Comparison of ENCODE assay signal across 8 cellular contexts in genomic region chr9:87479801-87480201, GRCh38. TPM values are rescaled to one million over a fixed set of nuclear protein-coding genes. Genes with fewer than 3 reads are reported as not detected.
DNase-seq lines count a peak whose midpoint lies in the region; ATAC-seq, FAIRE-seq and TF ChIP-seq lines count a peak whose summit lies in the region.

No MANE protein-coding gene starts in this region.

- H3K36me3 Mint-ChIP-seq in stimulated activated naive B cell treated with anti-CD40 and anti-IgM and Interleukin-4, amounts not matched to agents 10 μg/mL and 1 μg/mL and 100 μg/mL, for 72 hours: no peaks in the 10 kb centered on the region

- H3K27me3 ChIP-seq in spleen (replicated peaks in 1 of 7): no peaks in the 10 kb centered on the region

- H3K9me3 Mint-ChIP-seq in stimulated activated naive B cell treated with anti-CD40 and anti-IgM and Interleukin-4, amounts not matched to agents 10 μg/mL and 1 μg/mL and 100 μg/mL, for 72 hours: no peaks in the 10 kb centered on the region

- H3K4me3 Mint-ChIP-seq in stimulated activated naive B cell treated with anti-CD40 and anti-IgM and Interleukin-4, amounts not matched to agents 10 μg/mL and 1 μg/mL and 100 μg/mL, for 72 hours: peak overlapping the region in 1 of 2 donors; percentile 30

- no peak for TF ChIP-seq POLR2A in spleen (IDR thresholded peaks at IDR 0.05)

- H3K4me1 Mint-ChIP-seq in stimulated activated naive B cell treated with anti-CD40 and anti-IgM and Interleukin-4, amounts not matched to agents 10 μg/mL and 1 μg/mL and 100 μg/mL, for 72 hours: peaks cover 13 to 22% of the 10 kb centered on the region in 2 donors

- FAIRE-seq in GM19239 (lab: Jason Lieb, UNC): peak; percentile 97

- 31 to 39% (median 36%) methylated on average over 4 of the region's 4 CpGs for WGBS in spleen, 5 donors

- TF ChIP-seq CTCF in spleen (IDR thresholded peaks at IDR 0.05 in 8 of 11, conservative IDR thresholded peaks at IDR 0.05 in 3 of 11): no peak

- peak overlapping the region; percentile 60 for H3K27ac Mint-ChIP-seq in stimulated activated naive B cell treated with anti-CD40 and anti-IgM and Interleukin-4, amounts not matched to agents 10 μg/mL and 1 μg/mL and 100 μg/mL, for 72 hours

- peak; percentile 92 for ATAC-seq in HG03139 (IDR thresholded peaks at IDR 0.05; ENCODE audit: unreplicated experiment)
- peak; percentile 94 to 96 for ATAC-seq in stimulated activated naive B cell treated with anti-CD40 and anti-IgM and Interleukin-4, amounts not matched to agents 10 μg/mL and 1 μg/mL and 100 μg/mL, for 72 hours (replicated peaks)

- peak overlapping the region in 2 of 8 donors; percentile 15 to 21 for H3K27ac ChIP-seq in spleen

- no peaks in the 10 kb centered on the region for H3K27me3 Mint-ChIP-seq in stimulated activated naive B cell treated with anti-CD40 and anti-IgM and Interleukin-4, amounts not matched to agents 10 μg/mL and 1 μg/mL and 100 μg/mL, for 72 hours

- DNase-seq in AML-193 (lab: John Stamatoyannopoulos, UW) (peak; percentile 78 to 83), GM19239 (ENCODE audit: insufficient read length, low spot score) (peak; percentile 55), UCSD-AML1 (lab: John Stamatoyannopoulos, UW; ENCODE audit: unreplicated experiment) (peak; percentile 70), spleen (no peak), NCI-H2107 (lab: John Stamatoyannopoulos, UW) (no peak)
- DNase-seq in stimulated activated naive B cell treated with anti-CD40 and anti-IgM and Interleukin-4, amounts not matched to agents 10 μg/mL and 1 μg/mL and 100 μg/mL, for 72 hours: peak; percentile 44
- no peak for DNase-seq in effector CD4-positive, alpha-beta T cell

- no peak overlapping the region for H3K4me3 ChIP-seq in spleen

- no peaks in the 10 kb centered on the region for H3K36me3 ChIP-seq in spleen

- intact Hi-C loops in spleen (cut with DNase I; ENCODE audit: low total_unique reads): no loop called here

- no peaks in the 10 kb centered on the region for H3K9me3 ChIP-seq in spleen

- peaks cover 0 to 9% (median 0%) of the 10 kb centered on the region in 6 donors for H3K4me1 ChIP-seq in spleen

RNA-seq across cellular contexts. Expression of gene DAPK1, which starts 17.9 kb away (rescaled TPM):
- 100 to 1,000 TPM in 6 of 7 donors, 10 to 100 TPM in 1; 81.9 to 126 (median 110) TPM for total RNA-seq in spleen
- 10 to 100 TPM in 1 of 3 donors, 1 to 10 TPM in 2; 6.4 to 15.4 (median 8.0) TPM for polyA plus RNA-seq in spleen

Comparison
In these comparisons a context has a peak if more than half of its experiments do, and no peak if none do; other contexts are left out.
1. DNase-seq: peak in AML-193 (2 of 2), GM19239 (single experiment), UCSD-AML1 (single experiment) and stimulated activated naive B cell treated with anti-CD40 and anti-IgM and Interleukin-4, amounts not matched to agents 10 μg/mL and 1 μg/mL and 100 μg/mL, for 72 hours (single experiment); none in effector CD4-positive, alpha-beta T cell (single experiment), spleen (single experiment) and NCI-H2107 (single experiment).